In the genomic region with DNA sequence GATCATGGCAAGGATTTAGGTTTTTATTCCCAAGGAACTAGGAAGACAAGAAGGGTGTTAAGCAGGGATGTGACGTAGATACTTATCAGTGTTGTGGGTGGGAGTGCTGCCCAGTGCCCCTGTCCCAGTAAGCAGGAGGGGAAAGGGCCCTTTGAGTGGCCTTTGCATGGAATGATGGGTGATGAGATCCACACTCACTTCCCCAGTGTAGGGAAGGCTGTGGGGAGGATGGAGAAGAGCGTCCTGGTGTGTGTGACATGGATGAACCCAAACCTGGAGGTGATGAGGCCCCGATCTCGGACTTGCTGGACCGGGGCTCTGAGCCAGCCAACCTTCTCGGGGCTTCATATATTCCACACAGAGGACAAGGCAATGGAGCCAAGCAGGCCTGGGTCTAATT, we compare ENCODE assay signal across 7 cellular contexts.
"Had no signal": no experiment of that assay in that cellular context is flagged by ENCODE, and none has a peak within 500 bp of the region (broad histone marks: within the 10 kb centered on the region; RNA-seq: fewer than 3 reads in every experiment).

No MANE protein-coding gene starts in this region.

- H3K4me3 Mint-ChIP-seq: IgD-negative memory B cell had no signal

- H3K27ac ChIP-seq: HL-60 had no signal

- ATAC-seq: K562 had no signal

- H3K27ac Mint-ChIP-seq: IgD-negative memory B cell had no signal

- H3K4me1 Mint-ChIP-seq: IgD-negative memory B cell had no signal

- FAIRE-seq: HTR-8/SVneo, K562 had no signal

- H3K4me3 ChIP-seq: K562 had no signal

- DNase-seq: IMR-90, KBM-7, KG1 had no signal

- H3K27me3 Mint-ChIP-seq: IgD-negative memory B cell had no signal
